ENCODE assay signal across 32 cellular contexts in the genomic region with DNA sequence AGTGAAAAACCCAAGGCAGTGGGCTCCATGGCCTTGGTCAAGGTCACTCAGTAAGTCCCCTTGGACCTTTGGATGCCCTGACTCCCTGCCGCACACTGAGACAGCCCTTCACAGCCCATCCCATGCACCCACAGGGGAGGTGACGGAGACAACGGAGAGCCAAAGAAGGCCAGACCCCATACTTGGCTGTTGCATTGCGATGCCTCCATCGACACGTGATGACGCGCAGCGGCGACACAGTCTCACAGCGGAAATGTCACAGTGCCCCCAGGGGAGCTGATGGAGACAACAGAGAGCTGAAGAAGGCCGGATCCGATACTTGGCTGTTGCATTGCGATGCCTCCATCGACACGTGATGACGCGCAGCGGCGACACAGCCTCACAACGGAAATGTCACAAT.
"Had no signal": no experiment of that assay in that cellular context is flagged by ENCODE, and none has a peak within 500 bp of the region (broad histone marks: within the 10 kb centered on the region; RNA-seq: fewer than 3 reads in every experiment).

No MANE protein-coding gene starts in this region.

- FAIRE-seq: astrocyte, TTC549 had no signal

- H3K36me3 ChIP-seq: adrenal gland, brain microvascular endothelial cell, breast epithelium had no signal

- H3K27me3 ChIP-seq: body of pancreas, brain microvascular endothelial cell had no signal

- DNase-seq: activated B cell treated with CpG ODN at 0.5 μM for 24 hours; activated CD4-positive, alpha-beta memory T cell treated with anti-CD3 and anti-CD28 coated beads for 36 hours; activated CD4-positive, alpha-beta T cell treated with anti-CD3 and anti-CD28 coated beads for 4 hours; activated CD4-positive, alpha-beta T cell treated with anti-CD3 and anti-CD28 coated beads, Interleukin-2, amount 10 ng/mL, durations not matched to agents 24 days and 14 days; activated CD4-positive, alpha-beta T cell treated with anti-CD3 and anti-CD28 coated beads, Interleukin-2, amount 50 U/mL, for 1 hour; activated CD4-positive, alpha-beta T cell treated with anti-CD3 and anti-CD28 coated beads, Interleukin-2, amount 50 U/mL, for 4 hours; activated CD4-positive, CD25-positive, alpha-beta regulatory T cell treated with anti-CD3 and anti-CD28 coated beads, Interleukin-2, amount 50 U/mL, for 72 hours; activated CD8-positive, alpha-beta memory T cell treated with anti-CD3 and anti-CD28 coated beads, Interleukin-2, amount 50 U/mL, for 4 hours; activated CD8-positive, alpha-beta T cell treated with anti-CD3 and anti-CD28 coated beads for 36 hours; activated gamma-delta T cell treated with Interleukin-2 at 50 U/mL for 16 hours; activated naive CD4-positive, alpha-beta T cell; activated naive CD4-positive, alpha-beta T cell treated with anti-CD3 and anti-CD28 coated beads for 36 hours; activated naive CD4-positive, alpha-beta T cell treated with anti-CD3 and anti-CD28 coated beads, Interleukin-2, amount 50 U/mL, for 16 hours; activated naive CD8-positive, alpha-beta T cell treated with anti-CD3 and anti-CD28 coated beads for 36 hours; activated T-cell treated with anti-CD3 and anti-CD28 coated beads for 4 hours; activated T-cell treated with anti-CD3 and anti-CD28 coated beads, Interleukin-2, amount 50 U/mL, for 1 hour; activated T-cell treated with anti-CD3 and anti-CD28 coated beads, Interleukin-2, amount 50 U/mL, for 4 hours; activated T-cell treated with anti-CD3 and anti-CD28 coated beads, Interleukin-2, amount 50 U/mL, for 72 hours; adrenal gland; amniotic stem cell; body of pancreas; brain microvascular endothelial cell; central memory CD4-positive, alpha-beta T cell; T-helper 1 cell; T-helper 2 cell; T-helper 9 cell had no signal

- H3K9me3 ChIP-seq: adrenal gland, body of pancreas, breast epithelium had no signal

- ATAC-seq: activated CD8-positive, alpha-beta T cell treated with anti-CD3 and anti-CD28 coated beads for 36 hours; activated naive CD4-positive, alpha-beta T cell treated with anti-CD3 and anti-CD28 coated beads, Interleukin-2, amount 50 U/mL, for 72 hours; activated T-cell treated with anti-CD3 and anti-CD28 coated beads, Interleukin-2, amount 50 U/mL, for 4 hours; activated T-cell treated with anti-CD3 and anti-CD28 coated beads, Interleukin-2, amount 50 U/mL, for 72 hours; activated T-helper 17 cell treated with anti-CD3 and anti-CD28 coated beads, Interleukin-2, amount 50 U/mL, for 72 hours; body of pancreas had no signal

- H3K27ac ChIP-seq: adrenal gland, body of pancreas, brain microvascular endothelial cell, breast epithelium, VCaP had no signal

- H3K4me3 ChIP-seq: adrenal gland, body of pancreas, breast epithelium had no signal

- H3K4me1 ChIP-seq: adrenal gland, breast epithelium had no signal
